In the genomic region with DNA sequence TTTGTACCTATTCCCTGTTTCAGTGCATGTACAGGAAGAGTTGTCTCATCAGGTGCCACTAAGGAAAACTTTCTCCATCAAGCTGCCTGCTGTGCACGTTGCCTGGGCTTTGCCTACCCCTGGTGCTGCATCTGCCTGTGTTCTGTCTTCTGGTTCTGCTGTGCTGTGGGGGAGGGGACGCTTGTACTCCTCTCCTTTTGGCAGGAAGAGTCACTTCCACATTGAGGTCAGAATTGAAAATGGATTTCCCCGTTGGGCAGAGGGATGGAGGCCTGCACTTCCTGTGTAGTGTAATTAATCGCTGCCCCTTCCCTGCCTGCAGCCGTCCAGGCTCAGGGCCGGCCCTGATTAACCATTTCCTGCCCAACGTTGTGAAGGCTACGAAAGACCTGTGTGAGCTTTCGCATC, we compare ENCODE assay signal across 1 cellular context.
TF ChIP-seq lines count a peak whose summit lies in the region.

No MANE protein-coding gene starts in this region.

TF ChIP-seq in PFSK-1, 5 proteins besides CTCF, POLR2A, EP300 and RAD21 (continued from another document):
- TF ChIP-seq REST (IDR thresholded peaks at IDR 0.05; ENCODE audit: insufficient read depth in 1 of 2, low read depth in 2 of 2, low read length in 2 of 2) (peak in 1 of 2 experiments; percentile 66; a peak in 1 of 4 replicates), FOXP2 (optimal IDR thresholded peaks at IDR 0.05; ENCODE audit: borderline replicate concordance, extremely low read depth, extremely low read length, insufficient read depth) (peak; percentile 44)
TF ChIP-seq in PFSK-1: peak in this region for 2.
